ENCODE assay signal across 23 cellular contexts in genomic region chr4:164293181-164293580, GRCh38.
"Had no signal": no experiment of that assay in that cellular context is flagged by ENCODE, and none has a peak within 500 bp of the region (broad histone marks: within the 10 kb centered on the region; RNA-seq: fewer than 3 reads in every experiment).

No MANE protein-coding gene starts in this region.

- H3K4me2 ChIP-seq: PC-9 had no signal

- H3K27ac ChIP-seq: PC-9 had no signal

- ATAC-seq: activated CD8-positive, alpha-beta memory T cell treated with anti-CD3 and anti-CD28 coated beads, Interleukin-2, amount 10 ng/mL, durations not matched to agents 7 days and 5 days; activated naive CD4-positive, alpha-beta T cell treated with anti-CD3 and anti-CD28 coated beads, Interleukin-2, amount 50 U/mL, for 72 hours; activated naive CD8-positive, alpha-beta T cell treated with anti-CD3 and anti-CD28 coated beads, Interleukin-2, amount 50 U/mL, for 24 hours; T-helper 17 cell; WTC11 had no signal

- H2AFZ ChIP-seq: PC-9 had no signal

- H3K4me3 ChIP-seq: PC-9 had no signal

- DNase-seq: activated CD4-positive, alpha-beta T cell treated with anti-CD3 and anti-CD28 coated beads, Interleukin-2, amount 10 ng/mL, durations not matched to agents 24 days and 14 days; activated CD4-positive, alpha-beta T cell treated with anti-CD3 and anti-CD28 coated beads, Interleukin-2, amount 50 U/mL, for 48 hours; activated CD4-positive, CD25-positive, alpha-beta regulatory T cell treated with anti-CD3 and anti-CD28 coated beads, Interleukin-2, amount 50 U/mL, for 72 hours; activated CD8-positive, alpha-beta memory T cell treated with anti-CD3 and anti-CD28 coated beads, Interleukin-2, amount 10 ng/mL, durations not matched to agents 7 days and 5 days; activated effector memory CD4-positive, alpha-beta T cell treated with anti-CD3 and anti-CD28 coated beads, Interleukin-2, amount 50 U/mL, for 16 hours; activated naive CD4-positive, alpha-beta T cell treated with Interleukin-2 at 50 U/mL for 16 hours; activated naive CD8-positive, alpha-beta T cell treated with anti-CD3 and anti-CD28 coated beads, Interleukin-2, amount 50 U/mL, for 24 hours; activated T-cell treated with anti-CD3 and anti-CD28 coated beads, Interleukin-2, amount 50 U/mL, for 24 hours; amygdala; MM.1S; NCI-H1105; NCI-H1436; NCI-H187; NCI-H2081; NCI-H446 treated with DMSO at 0.1 percent for 48 hours; NCI-H526; NK-92 treated with Interleukin-12 subunit alpha and Interleukin-12 subunit beta, amount 100 ng/mL, for 24 hours; PC-9; SHP77 treated with DMSO at 0.1 percent for 48 hours; T-helper 17 cell; T-helper 9 cell had no signal
